In genomic region chr2:18819566-18819965, GRCh38 we compare ENCODE assay signal across 11 cellular contexts.
"Had no signal": no experiment of that assay in that cellular context is flagged by ENCODE, and none has a peak within 500 bp of the region (broad histone marks: within the 10 kb centered on the region; RNA-seq: fewer than 3 reads in every experiment).

No MANE protein-coding gene starts in this region.

- H3K9me3 ChIP-seq: HAP-1 had no signal

- H3K27ac ChIP-seq: GM23248, HL-60 had no signal

- FAIRE-seq: K562 had no signal

- H3K9ac ChIP-seq: GM23248 had no signal

- H2AFZ ChIP-seq: GM23248 had no signal

- DNase-seq: GM23248, GOT3, H7, HFFc6, IMR-90, Karpas-422, KG1 had no signal

- ATAC-seq: HCT116, K562 had no signal

- H3K4me3 ChIP-seq: GM23248, HAP-1, K562 had no signal

- H3K4me1 ChIP-seq: HAP-1 had no signal

- H3K36me3 ChIP-seq: HAP-1 had no signal
